ENCODE assay signal across 25 cellular contexts in genomic region chr2:45289018-45289417, GRCh38.
"Had no signal": no experiment of that assay in that cellular context is flagged by ENCODE, and none has a peak within 500 bp of the region (broad histone marks: within the 10 kb centered on the region; RNA-seq: fewer than 3 reads in every experiment).

No MANE protein-coding gene starts in this region.

- H3K36me3 Mint-ChIP-seq: activated naive CD8-positive, alpha-beta T cell; natural killer cell had no signal

- DNase-seq: activated CD4-positive, alpha-beta T cell treated with anti-CD3 and anti-CD28 coated beads, Interleukin-2, amount 50 U/mL, for 4 hours; activated CD8-positive, alpha-beta memory T cell treated with anti-CD3 and anti-CD28 coated beads for 24 hours; activated CD8-positive, alpha-beta memory T cell treated with anti-CD3 and anti-CD28 coated beads, Interleukin-2, amount 50 U/mL, for 4 hours; activated naive CD4-positive, alpha-beta T cell; activated T-cell treated with anti-CD3 and anti-CD28 coated beads, Interleukin-2, amount 50 U/mL, for 24 hours; adrenal gland; cortex of kidney; erythroblast; heart right ventricle; islet precursor cell; left cardiac atrium; midbrain; natural killer cell; pancreas; right cardiac atrium; stimulated activated CD4-positive, alpha-beta T cell treated with anti-CD3 and anti-CD28 coated beads, Interleukin-12 subunit alpha, Interleukin-12 subunit beta, amount 100 ng/mL, for 4 hours; stimulated activated CD4-positive, alpha-beta T cell treated with anti-CD3 and anti-CD28 coated beads, Interleukin-1b, Interleukin-23, amount 100 ng/mL, for 48 hours; substantia nigra; thyroid gland had no signal

- H3K27ac Mint-ChIP-seq: activated naive CD8-positive, alpha-beta T cell; activated T-cell treated with anti-CD3 and anti-CD28 coated beads, Interleukin-2, amount 50 U/mL, for 24 hours; activated T-helper 2 cell treated with anti-CD3 and anti-CD28 coated beads, Interferon-gamma antibody, Interleukin-2, Interleukin-4, amounts not matched to agents 10 μg/mL and 5 μg/mL and 100 μg/mL, durations not matched to agents 14 hours and 24 hours and 36 hours; natural killer cell; stimulated activated naive CD8-positive, alpha-beta T cell treated with anti-CD3 and anti-CD28 coated beads, Interleukin-15, Interleukin-2, amounts not matched to agents 100 ng/mL and 50 ng/mL, for 24 hours had no signal

- H3K4me1 Mint-ChIP-seq: natural killer cell had no signal

- H3K36me3 ChIP-seq: adrenal gland, ascending aorta, heart right ventricle, pancreas, thyroid gland had no signal

- ATAC-seq: heart right ventricle, left cardiac atrium, natural killer cell, pancreas, right cardiac atrium had no signal

- H3K4me3 ChIP-seq: adrenal gland, ascending aorta, heart right ventricle, pancreas, thyroid gland had no signal

- H3K4me3 Mint-ChIP-seq: activated naive CD8-positive, alpha-beta T cell; activated T-cell treated with anti-CD3 and anti-CD28 coated beads, Interleukin-2, amount 50 U/mL, for 24 hours; natural killer cell; stimulated activated naive CD8-positive, alpha-beta T cell treated with anti-CD3 and anti-CD28 coated beads, Interleukin-15, Interleukin-2, amounts not matched to agents 100 ng/mL and 50 ng/mL, for 24 hours had no signal

- H3K9me3 ChIP-seq: adrenal gland, ascending aorta, pancreas, thyroid gland had no signal

- H3K27me3 ChIP-seq: ascending aorta, pancreas, thyroid gland had no signal

- H3K9me3 Mint-ChIP-seq: activated T-cell treated with anti-CD3 and anti-CD28 coated beads, Interleukin-2, amount 50 U/mL, for 24 hours; activated T-helper 2 cell treated with anti-CD3 and anti-CD28 coated beads, Interferon-gamma antibody, Interleukin-2, Interleukin-4, amounts not matched to agents 10 μg/mL and 5 μg/mL and 100 μg/mL, durations not matched to agents 14 hours and 24 hours and 36 hours; natural killer cell; stimulated activated naive CD8-positive, alpha-beta T cell treated with anti-CD3 and anti-CD28 coated beads, Interleukin-15, Interleukin-2, amounts not matched to agents 100 ng/mL and 50 ng/mL, for 24 hours had no signal

- FAIRE-seq: endometrium, pancreas, TTC549 had no signal

- H3K27ac ChIP-seq: adrenal gland, ascending aorta, heart right ventricle, pancreas, thyroid gland had no signal

- H3K4me1 ChIP-seq: adrenal gland, heart right ventricle, pancreas had no signal
